ENCODE assay signal across 20 cellular contexts in the genomic region with DNA sequence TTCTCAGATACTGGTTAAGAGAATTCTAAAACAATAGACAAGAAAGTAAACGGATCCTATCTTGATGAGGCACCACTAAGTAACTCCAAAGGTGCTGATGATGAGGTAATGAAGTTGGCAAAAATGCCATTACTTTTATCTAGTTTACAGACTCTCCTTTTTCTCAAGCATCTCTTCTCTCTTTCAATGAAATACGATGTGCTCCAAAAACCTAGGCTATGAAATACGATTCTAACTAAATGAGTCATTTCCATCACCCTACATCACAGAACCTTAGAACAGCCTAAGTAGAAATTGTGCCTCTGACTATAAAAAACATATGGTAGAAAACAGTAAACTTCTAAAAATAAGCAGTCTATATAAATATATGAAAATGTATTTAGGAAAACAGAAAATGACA. TPM values are rescaled to one million over a fixed set of nuclear protein-coding genes. Genes with fewer than 3 reads are reported as not detected.
A peak's percentile ranks its signal among the peaks of the same experiment; 100 is the strongest.
DNase-seq lines count a peak whose midpoint lies in the region; ATAC-seq and TF ChIP-seq lines count a peak whose summit lies in the region.
"Had no signal": no experiment of that assay in that cellular context is flagged by ENCODE, and none has a peak within 500 bp of the region (broad histone marks: within the 10 kb centered on the region; RNA-seq: fewer than 3 reads in every experiment).

No MANE protein-coding gene starts in this region.

- peak; percentile 22 for DNase-seq in MCF 10A (ENCODE audit: unreplicated experiment)
- DNase-seq in mammary epithelial cell, result no peak
- peak; percentile 34 for DNase-seq in PC-3
- peak; percentile 10 for DNase-seq in fibroblast of gingiva (ENCODE audit: low read depth)
- DNase-seq in smooth muscle cell (lab: John Stamatoyannopoulos, UW; ENCODE audit: unreplicated experiment), result no peak
- DNase-seq: activated naive CD4-positive, alpha-beta T cell treated with anti-CD3 and anti-CD28 coated beads, Interleukin-2, amount 50 U/mL, for 16 hours; DMS79 treated with DMSO at 0.1 percent for 48 hours; left colon; NCI-H2081 treated with DMSO at 0.1 percent for 48 hours; NCI-H510A; stimulated activated naive CD8-positive, alpha-beta T cell treated with anti-CD3 and anti-CD28 coated beads, Interleukin-15, Interleukin-2, amounts not matched to agents 100 U/mL and 50 U/mL, for 24 hours; T-cell; transverse colon had no signal

- BruUV-seq in MCF 10A (replicated peaks; lab: Mats Ljungman, UMichigan) (no TSS peak), mammary epithelial cell (replicated peaks; lab: Mats Ljungman, UMichigan) (no TSS peak), PC-3 (replicated peaks; lab: Mats Ljungman, UMichigan) (no TSS peak)

- peak; percentile 47 for ATAC-seq in PC-3
- no peak for ATAC-seq in HG03159 (IDR thresholded peaks at IDR 0.05; ENCODE audit: unreplicated experiment)
- ATAC-seq in stimulated activated memory B cell treated with anti-CD40 and anti-IgM and Interleukin-4, amounts not matched to agents 10 μg/mL and 1 μg/mL and 100 μg/mL, for 72 hours, result no peak
- no peak for ATAC-seq in HG03565 (IDR thresholded peaks at IDR 0.05; ENCODE audit: unreplicated experiment)
- ATAC-seq: left colon; Right ventricle myocardium inferior; stimulated activated naive CD8-positive, alpha-beta T cell treated with anti-CD3 and anti-CD28 coated beads, Interleukin-15, Interleukin-2, amounts not matched to agents 100 U/mL and 50 U/mL, for 24 hours; T-cell had no signal

- no peak overlapping the region for H3K4me3 ChIP-seq in mammary epithelial cell (replicated peaks in 1 of 3; ENCODE audit: insufficient read depth in 1 of 3, low read depth in 2 of 3, low read length in 3 of 3)
- no peak overlapping the region for H3K4me3 ChIP-seq in PC-3 (ENCODE audit: low read length)
- no peak overlapping the region for H3K4me3 ChIP-seq in smooth muscle cell
- H3K4me3 ChIP-seq: coronary artery, right atrium auricular region, transverse colon had no signal

- H4K20me1 ChIP-seq in mammary epithelial cell (ENCODE audit: insufficient read depth, low read length) (no peaks in the 10 kb centered on the region), PC-3 (ENCODE audit: low read length) (no peaks in the 10 kb centered on the region), smooth muscle cell (ENCODE audit: low read depth) (peaks cover 3% of the 10 kb centered on the region)

- no peaks in the 10 kb centered on the region for H3K9me3 Mint-ChIP-seq in MCF 10A (ENCODE audit: unreplicated experiment)
- H3K9me3 Mint-ChIP-seq in stimulated activated memory B cell treated with anti-CD40 and anti-IgM and Interleukin-4, amounts not matched to agents 10 μg/mL and 1 μg/mL and 100 μg/mL, for 72 hours, result no peaks in the 10 kb centered on the region
- H3K9me3 Mint-ChIP-seq: IgD-negative memory B cell, T-cell had no signal

- H2AFZ ChIP-seq in mammary epithelial cell (ENCODE audit: low read depth, low read length) (no peak overlapping the region), PC-3 (ENCODE audit: low read length) (no peak overlapping the region), smooth muscle cell (ENCODE audit: low read depth) (no peak overlapping the region)

- TF ChIP-seq CTCF in MCF 10A (IDR thresholded peaks at IDR 0.05; ENCODE audit: unreplicated experiment), result no peak
- TF ChIP-seq CTCF in mammary epithelial cell (conservative IDR thresholded peaks at IDR 0.05 in 1 of 2, IDR thresholded peaks at IDR 0.05 in 1 of 2; ENCODE audit: extremely low read depth in 1 of 2, insufficient read depth in 1 of 2, low read depth in 1 of 2, low read length in 2 of 2), result no peak
- TF ChIP-seq CTCF in PC-3 (conservative IDR thresholded peaks at IDR 0.05; ENCODE audit: low read depth, low read length), result no peak
- TF ChIP-seq CTCF in smooth muscle cell (IDR thresholded peaks at IDR 0.05; ENCODE audit: borderline replicate concordance, insufficient read depth, poor library complexity, severe bottlenecking), result no peak

- CTCF ChIA-PET in MCF 10A (lab: Yijun Ruan, JAX) (interaction anchor here (0.6 to 1.3 kb wide), 2 partner anchors 78 to 1665 kb away, joined by 3 read pairs; partner anchors contain the start of gene SNX19), mammary epithelial cell (lab: Charles Lee; ENCODE audit: low non-redundant PET) (interaction anchor here (0.8 kb wide), 1 partner anchor 49 kb away, joined by 9 read pairs; no protein-coding TSS in a partner anchor), PC-3 (lab: Charles Lee) (no interaction called here)

- H3K4me2 ChIP-seq in mammary epithelial cell (ENCODE audit: insufficient read depth, low read depth, low read length) (no peak overlapping the region), PC-3 (ENCODE audit: low read length) (no peak overlapping the region), smooth muscle cell (peak overlapping the region; percentile 2)

- in situ Hi-C loops in mammary epithelial cell (cut with MboI; ENCODE audit: low sequenced_read_pairs in 2 of 2), result no loop called here

- H3K79me2 ChIP-seq in mammary epithelial cell (ENCODE audit: insufficient read depth, low read length), result peaks cover 59% of the 10 kb centered on the region
- peaks cover 10% of the 10 kb centered on the region for H3K79me2 ChIP-seq in PC-3 (ENCODE audit: low read length)
- H3K79me2 ChIP-seq in smooth muscle cell (ENCODE audit: low read depth), result peaks cover 86% of the 10 kb centered on the region

- no peak overlapping the region for H3K4me3 Mint-ChIP-seq in MCF 10A (ENCODE audit: unreplicated experiment)
- no peak overlapping the region for H3K4me3 Mint-ChIP-seq in stimulated activated memory B cell treated with anti-CD40 and anti-IgM and Interleukin-4, amounts not matched to agents 10 μg/mL and 1 μg/mL and 100 μg/mL, for 72 hours
- H3K4me3 Mint-ChIP-seq: IgD-negative memory B cell, T-cell had no signal

- no peaks in the 10 kb centered on the region for H3K9me2 ChIP-seq in PC-3 (replicated peaks; ENCODE audit: low read length)

- no peak overlapping the region for H3K27ac ChIP-seq in mammary epithelial cell (ENCODE audit: insufficient read depth, low read depth, low read length)
- H3K27ac ChIP-seq in PC-3 (ENCODE audit: low read length), result no peak overlapping the region
- peak overlapping the region; percentile 73 for H3K27ac ChIP-seq in smooth muscle cell (ENCODE audit: low read depth)
- H3K27ac ChIP-seq: coronary artery, right atrium auricular region, transverse colon had no signal

- peaks cover 34% of the 10 kb centered on the region for H3K4me1 Mint-ChIP-seq in MCF 10A (ENCODE audit: insufficient read depth, unreplicated experiment)
- H3K4me1 Mint-ChIP-seq in stimulated activated memory B cell treated with anti-CD40 and anti-IgM and Interleukin-4, amounts not matched to agents 10 μg/mL and 1 μg/mL and 100 μg/mL, for 72 hours, result no peaks in the 10 kb centered on the region
- H3K4me1 Mint-ChIP-seq: IgD-negative memory B cell had no signal

- intact Hi-C loops in MCF 10A (cut with micrococcal nuclease) (no loop called here), mammary epithelial cell (cut with micrococcal nuclease) (no loop called here), PC-3 (cut with micrococcal nuclease) (no loop called here)

- POLR2A ChIA-PET in MCF 10A (lab: Yijun Ruan, JAX), result interaction anchor here (0.7 to 2.9 kb wide), 5 partner anchors 10 to 127 kb away, joined by 3 to 10 read pairs (median 3); no protein-coding TSS in a partner anchor
- POLR2A ChIA-PET in PC-3 (lab: Charles Lee; ENCODE audit: unreplicated experiment), result no interaction called here

- no peak overlapping the region for H3K9ac ChIP-seq in mammary epithelial cell (ENCODE audit: insufficient read depth, low read length)
- H3K9ac ChIP-seq in PC-3 (ENCODE audit: low read length), result no peak overlapping the region
- H3K9ac ChIP-seq in smooth muscle cell (ENCODE audit: low read depth), result no peak overlapping the region

- H3K4me1 ChIP-seq in mammary epithelial cell (ENCODE audit: insufficient read depth, low read length) (peaks cover 27% of the 10 kb centered on the region), PC-3 (ENCODE audit: insufficient read depth, low read length) (peaks cover 45% of the 10 kb centered on the region), smooth muscle cell (ENCODE audit: low read depth) (peaks cover 55% of the 10 kb centered on the region)
- H3K4me1 ChIP-seq: right atrium auricular region had no signal

- H3K27me3 Mint-ChIP-seq in MCF 10A (ENCODE audit: insufficient read depth, unreplicated experiment), result no peaks in the 10 kb centered on the region
- H3K27me3 Mint-ChIP-seq in stimulated activated memory B cell treated with anti-CD40 and anti-IgM and Interleukin-4, amounts not matched to agents 10 μg/mL and 1 μg/mL and 100 μg/mL, for 72 hours, result no peaks in the 10 kb centered on the region
- H3K27me3 Mint-ChIP-seq: T-cell had no signal

- dilution Hi-C loops in mammary epithelial cell (cut with HindIII; ENCODE audit: low sequenced_read_pairs), result no loop called here

- H3K36me3 Mint-ChIP-seq in MCF 10A (ENCODE audit: insufficient read depth, unreplicated experiment), result no peaks in the 10 kb centered on the region
- no peaks in the 10 kb centered on the region for H3K36me3 Mint-ChIP-seq in stimulated activated memory B cell treated with anti-CD40 and anti-IgM and Interleukin-4, amounts not matched to agents 10 μg/mL and 1 μg/mL and 100 μg/mL, for 72 hours
- H3K36me3 Mint-ChIP-seq: IgD-negative memory B cell had no signal

- H3F3A ChIP-seq in PC-3 (ENCODE audit: low read length, unreplicated experiment), result no peaks in the 10 kb centered on the region
- peaks cover 6% of the 10 kb centered on the region for H3F3A ChIP-seq in smooth muscle cell (ENCODE audit: low read depth)

- peak overlapping the region; percentile 64 for H3K27ac Mint-ChIP-seq in MCF 10A (ENCODE audit: low read depth, unreplicated experiment)
- no peak overlapping the region for H3K27ac Mint-ChIP-seq in stimulated activated memory B cell treated with anti-CD40 and anti-IgM and Interleukin-4, amounts not matched to agents 10 μg/mL and 1 μg/mL and 100 μg/mL, for 72 hours
- H3K27ac Mint-ChIP-seq: IgD-negative memory B cell, T-cell had no signal

- H3K36me3 ChIP-seq in mammary epithelial cell (ENCODE audit: insufficient read depth, low read length) (no peaks in the 10 kb centered on the region), PC-3 (ENCODE audit: low read depth, low read length) (no peaks in the 10 kb centered on the region), smooth muscle cell (ENCODE audit: low read depth) (no peaks in the 10 kb centered on the region)
- H3K36me3 ChIP-seq: right atrium auricular region, transverse colon had no signal

- H3K27me3 ChIP-seq in mammary epithelial cell (ENCODE audit: insufficient read depth, low read length) (no peaks in the 10 kb centered on the region), PC-3 (ENCODE audit: low read length) (no peaks in the 10 kb centered on the region), smooth muscle cell (ENCODE audit: low read depth) (no peaks in the 10 kb centered on the region)
- H3K27me3 ChIP-seq: right atrium auricular region, transverse colon had no signal

- no peaks in the 10 kb centered on the region for H3K9me3 ChIP-seq in mammary epithelial cell (replicated peaks; ENCODE audit: insufficient read depth, low read length)
- no peaks in the 10 kb centered on the region for H3K9me3 ChIP-seq in PC-3 (ENCODE audit: low read length)
- no peaks in the 10 kb centered on the region for H3K9me3 ChIP-seq in smooth muscle cell (replicated peaks; ENCODE audit: low read depth)
- H3K9me3 ChIP-seq: right atrium auricular region, transverse colon had no signal

- WGBS in mammary epithelial cell (ENCODE audit: low coverage, missing lambda C conversion rate), result 78% methylated on average over 3 of the region's 3 CpGs
- 33% methylated on average over 3 of the region's 3 CpGs for WGBS in smooth muscle cell (ENCODE audit: low lambda C conversion rate)

RNA-seq across cellular contexts. Expression of gene ARHGAP32, which starts 58.9 kb away (rescaled TPM):
- total RNA-seq in MCF 10A (2022), result 62.6 and 71.3 TPM in 2 replicates
- 10 to 100 TPM; 22.4 to 29.5 TPM for total RNA-seq in mammary epithelial cell
- polyA plus RNA-seq in mammary epithelial cell, result 10.8 TPM
- polyA minus RNA-seq in mammary epithelial cell, result 53.6 TPM
- 12.0 and 13.7 TPM in 2 replicates for total RNA-seq in PC-3 (2014; rRNA removed)
- 17.2 and 17.8 TPM in 2 replicates for total RNA-seq in smooth muscle cell
- 8.8 and 14.9 TPM in 2 replicates for polyA plus RNA-seq in smooth muscle cell

Comparison
In these comparisons a context has a peak if more than half of its experiments do, and no peak if none do; other contexts are left out.
1. DNase-seq: peak in MCF 10A (single experiment), PC-3 (single experiment) and fibroblast of gingiva (single experiment); none in mammary epithelial cell (single experiment) and smooth muscle cell (single experiment).